Comparison of ENCODE assay signal across 8 cellular contexts in the genomic region with DNA sequence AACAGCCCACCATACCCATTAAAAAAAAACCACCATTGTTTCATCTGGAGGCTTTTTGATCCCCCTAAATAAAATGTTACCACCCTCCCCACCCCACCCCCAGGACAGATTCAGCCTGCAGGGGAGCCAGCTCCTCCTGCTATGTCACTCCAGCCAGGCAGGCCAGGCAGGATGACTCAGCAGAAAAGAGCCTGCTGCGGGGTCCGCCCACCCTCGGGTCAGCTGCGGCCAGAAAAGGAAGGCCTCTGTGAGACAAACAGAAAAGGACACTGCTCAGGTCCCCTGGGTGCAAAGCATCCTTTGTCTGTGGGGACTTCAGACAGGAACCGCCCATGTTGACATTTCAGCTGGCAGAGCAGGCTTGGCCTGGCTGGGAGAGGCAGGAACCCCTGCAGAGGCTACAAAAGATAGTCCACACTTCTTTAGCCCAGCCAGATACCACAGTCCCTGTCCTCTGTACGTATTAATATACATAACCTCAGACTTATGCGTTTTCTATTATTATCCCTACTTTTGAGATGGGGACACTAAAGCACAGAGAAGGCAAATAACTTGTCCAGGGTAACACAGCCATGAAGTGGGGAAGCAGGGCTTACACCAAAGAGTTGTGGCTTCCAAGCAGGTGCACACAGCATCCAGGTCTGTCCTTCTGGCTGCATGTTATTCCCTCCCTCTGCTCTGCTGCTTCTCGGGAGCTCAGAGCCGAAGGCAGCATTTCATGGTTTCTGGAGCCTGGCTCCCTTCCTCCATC.
DNase-seq lines count a peak whose midpoint lies in the region; ATAC-seq and TF ChIP-seq lines count a peak whose summit lies in the region.

No MANE protein-coding gene starts in this region.

- intact Hi-C loops in head of caudate nucleus (cut with DNase I) (loop anchor here (2.0 to 10.0 kb wide), 2 partner anchors 105 to 147 kb away; a partner anchor contains a TSS), posterior vena cava (cut with DNase I) (no loop called here)

- H3K4me3 ChIP-seq in HEK293 (ENCODE audit: low read depth, low read length), result no peak overlapping the region
- no peak overlapping the region for H3K4me3 ChIP-seq in Karpas-422 (ENCODE audit: low read length)

- DNase-seq in Karpas-422 (peak; percentile 56), head of caudate nucleus (peak; percentile 73 to 97 (median 92)), posterior vena cava (ENCODE audit: low spot score) (peak; percentile 93)
- DNase-seq in activated CD4-positive, alpha-beta T cell treated with anti-CD3 and anti-CD28 coated beads for 48 hours, result no peak
- DNase-seq in stimulated activated CD4-positive, alpha-beta T cell treated with anti-CD3 and anti-CD28 coated beads, Interleukin-4, amount 100 ng/mL, for 1 hour, result no peak

- POLR2A ChIA-PET in HEK293 (lab: Yijun Ruan, JAX), result no interaction called here

- no peak overlapping the region for H2AFZ ChIP-seq in Karpas-422 (ENCODE audit: low read length)

- no peaks in the 10 kb centered on the region for H3K9me2 ChIP-seq in Karpas-422 (replicated peaks; ENCODE audit: insufficient read depth, low read length)

- TF ChIP-seq CTCF in HEK293 (tag by site-specific recombination; IDR thresholded peaks at IDR 0.05) (no peak), VCaP (conservative IDR thresholded peaks at IDR 0.05) (0 out of 2 replicates have a peak, but pooled peaks have one; percentile 8)

- H3K4me1 ChIP-seq in HEK293 (ENCODE audit: control insufficient read depth, insufficient read depth, low read length) (no peaks in the 10 kb centered on the region), Karpas-422 (ENCODE audit: low read length) (peaks cover 13% of the 10 kb centered on the region)

- peak overlapping the region; percentile 10; the same call in 1 of the 2 replicates for H3K9ac ChIP-seq in Karpas-422 (ENCODE audit: low read length)

- no peaks in the 10 kb centered on the region for H3K9me3 ChIP-seq in HEK293 (ENCODE audit: control insufficient read depth, insufficient read depth, low read depth, low read length)
- no peaks in the 10 kb centered on the region for H3K9me3 ChIP-seq in Karpas-422 (ENCODE audit: low read length)

- CTCF ChIA-PET in HEK293 (lab: Yijun Ruan, JAX), result no interaction called here

- peak; percentile 29 for ATAC-seq in GM18499 (IDR thresholded peaks at IDR 0.05; ENCODE audit: insufficient read depth, unreplicated experiment)

- no peaks in the 10 kb centered on the region for H3K79me2 ChIP-seq in Karpas-422 (ENCODE audit: low read length)

- H3K27me3 ChIP-seq in Karpas-422 (ENCODE audit: low read length), result no peaks in the 10 kb centered on the region

- no peaks in the 10 kb centered on the region for H3K36me3 ChIP-seq in HEK293 (ENCODE audit: control insufficient read depth in 2 of 2, insufficient read depth in 1 of 2, low read length in 2 of 2)
- no peaks in the 10 kb centered on the region for H3K36me3 ChIP-seq in Karpas-422 (ENCODE audit: insufficient read depth, low read length)

- H3K27ac ChIP-seq in HEK293 (ENCODE audit: extremely low read depth, low read depth, low read length) (no peak overlapping the region), Karpas-422 (ENCODE audit: low read length) (no peak overlapping the region), VCaP (peak overlapping the region; percentile 94)

- no peaks in the 10 kb centered on the region for H4K20me1 ChIP-seq in Karpas-422 (ENCODE audit: insufficient read depth, low read depth, low read length)

- H3K4me2 ChIP-seq in Karpas-422 (ENCODE audit: low read depth, low read length, poor library complexity, severe bottlenecking), result peak overlapping the region; percentile 22

TF ChIP-seq in HEK293, 187 proteins besides CTCF, POLR2A, EP300 and RAD21:
- TF ChIP-seq GLIS1 (tag by site-specific recombination; IDR thresholded peaks at IDR 0.05) (peak; percentile 73), ZNF335 (tag by site-specific recombination; conservative IDR thresholded peaks at IDR 0.05) (no peak)

Comparison
In these comparisons a context has a peak if more than half of its experiments do, and no peak if none do; other contexts are left out.
1. DNase-seq: peak in Karpas-422 (single experiment), head of caudate nucleus (42 of 42) and posterior vena cava (single experiment); none in activated CD4-positive, alpha-beta T cell treated with anti-CD3 and anti-CD28 coated beads for 48 hours (single experiment) and stimulated activated CD4-positive, alpha-beta T cell treated with anti-CD3 and anti-CD28 coated beads, Interleukin-4, amount 100 ng/mL, for 1 hour (single experiment).